Comparison of ENCODE assay signal across 8 cellular contexts in the genomic region with DNA sequence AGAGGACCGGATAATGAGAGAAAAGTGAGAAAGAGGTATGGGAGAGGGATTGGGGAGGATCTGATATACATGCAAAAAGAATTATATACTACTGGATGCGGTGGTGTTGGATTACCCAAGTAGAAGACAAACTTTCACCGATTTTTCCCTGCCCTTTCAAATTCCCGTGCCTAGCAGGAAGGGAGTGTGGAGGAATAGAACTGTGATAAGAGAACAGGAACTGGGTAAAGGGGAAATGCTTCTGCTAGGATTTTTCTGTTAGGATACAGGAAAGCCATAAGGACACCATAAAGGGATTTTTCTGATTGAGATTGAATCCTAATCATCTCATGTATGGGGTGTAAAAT. TPM values are rescaled to one million over a fixed set of nuclear protein-coding genes. Genes with fewer than 3 reads are reported as not detected.
DNase-seq lines count a peak whose midpoint lies in the region; ATAC-seq and TF ChIP-seq lines count a peak whose summit lies in the region.

No MANE protein-coding gene starts in this region.

- peak overlapping the region; percentile 90 to 99 for H3K9ac ChIP-seq in stomach smooth muscle (ENCODE audit: low read length in 2 of 2)

- H3K9me3 ChIP-seq in ascending aorta (no peaks in the 10 kb centered on the region), stomach smooth muscle (ENCODE audit: control insufficient read depth in 2 of 2, low read length in 2 of 2) (no peaks in the 10 kb centered on the region)

- no peak for TF ChIP-seq CTCF in ascending aorta (IDR thresholded peaks at IDR 0.05)

- ATAC-seq in GM18858 (IDR thresholded peaks at IDR 0.05; ENCODE audit: unreplicated experiment): no peak

- H3K27ac ChIP-seq in ascending aorta (peak overlapping the region; percentile 94 to 98), stomach smooth muscle (ENCODE audit: low read length) (peak overlapping the region; percentile 87)

- peak; percentile 57 for DNase-seq in NCI-H1105 treated with DMSO at 0.1 percent for 48 hours (lab: John Stamatoyannopoulos, UW)
- no peak for DNase-seq in NCI-H1105 (lab: John Stamatoyannopoulos, UW)
- DNase-seq in Jurkat, Clone E6-1 (ENCODE audit: low read depth, low spot score): no peak
- no peak for DNase-seq in ascending aorta (ENCODE audit: low spot score in 2 of 2)
- DNase-seq in islet precursor cell: peak; percentile 55
- DNase-seq in activated CD4-positive, CD25-positive, alpha-beta regulatory T cell treated with anti-CD3 and anti-CD28 coated beads, Interleukin-2, amount 50 U/mL, for 72 hours: no peak

- intact Hi-C loops in ascending aorta (cut with DNase I): loop anchor here (2.0 to 10.0 kb wide), 4 partner anchors 72 to 418 kb away; a partner anchor contains a TSS

- H3K4me1 ChIP-seq in ascending aorta: peaks cover 0 to 11% of the 10 kb centered on the region in 2 donors
- H3K4me1 ChIP-seq in stomach smooth muscle (ENCODE audit: control insufficient read depth, insufficient read depth, low read length): no peaks in the 10 kb centered on the region

- H3K27me3 ChIP-seq in ascending aorta (no peaks in the 10 kb centered on the region), stomach smooth muscle (ENCODE audit: control insufficient read depth in 1 of 2, insufficient read depth in 2 of 2, low read length in 2 of 2) (no peaks in the 10 kb centered on the region)

- no peaks in the 10 kb centered on the region for H3K36me3 ChIP-seq in ascending aorta
- H3K36me3 ChIP-seq in stomach smooth muscle (ENCODE audit: control insufficient read depth in 2 of 2, insufficient read depth in 2 of 2, low read length in 2 of 2): no peaks in the 10 kb centered on the region

- H3K4me3 ChIP-seq in Jurkat, Clone E6-1 (ENCODE audit: low read length): peak overlapping the region; percentile 88
- H3K4me3 ChIP-seq in ascending aorta (peak overlapping the region; percentile 86), stomach smooth muscle (ENCODE audit: low read length in 2 of 2) (peak overlapping the region; percentile 89 to 90)

RNA-seq across cellular contexts. Expression of a gene that starts 0.5 kb away (rescaled TPM):
- 22.0 TPM for polyA plus RNA-seq in Jurkat, Clone E6-1 (2012; ENCODE audit: insufficient read depth, insufficient read length)
- 14.7 TPM for total RNA-seq in ascending aorta

Comparison
In these comparisons a context has a peak if more than half of its experiments do, and no peak if none do; other contexts are left out.
1. DNase-seq: peak in NCI-H1105 treated with DMSO at 0.1 percent for 48 hours (single experiment) and islet precursor cell (single experiment); none in NCI-H1105 (single experiment), Jurkat, Clone E6-1 (single experiment), ascending aorta (0 of 2) and activated CD4-positive, CD25-positive, alpha-beta regulatory T cell treated with anti-CD3 and anti-CD28 coated beads, Interleukin-2, amount 50 U/mL, for 72 hours (single experiment).
2. Peak in every context shown above with its lines, with median percentiles within 50 percentile points of each other: H3K4me3 ChIP-seq.